Comparison of ENCODE assay signal across 12 cellular contexts in the genomic region with DNA sequence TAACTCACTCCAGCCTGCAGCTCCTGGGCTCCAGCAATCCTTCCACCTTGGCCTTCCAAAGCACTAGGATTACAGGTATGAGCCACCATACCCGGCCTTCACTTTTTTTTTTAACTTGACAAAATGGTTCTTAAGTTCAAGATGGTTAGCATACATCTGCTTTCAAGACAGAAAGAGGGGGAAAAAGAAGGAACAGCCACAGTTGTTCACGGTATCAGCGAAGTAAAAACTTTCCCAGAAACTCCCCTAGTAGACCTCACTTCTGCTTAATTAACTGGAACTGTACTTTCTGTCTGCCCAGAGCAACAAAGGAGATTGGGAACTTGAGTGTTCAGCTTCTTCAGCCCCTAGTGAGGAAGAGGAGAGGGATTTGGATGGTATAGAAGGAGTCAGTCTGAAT.
DNase-seq lines count a peak whose midpoint lies in the region; ATAC-seq, FAIRE-seq and TF ChIP-seq lines count a peak whose summit lies in the region.
"Had no signal": no experiment of that assay in that cellular context is flagged by ENCODE, and none has a peak within 500 bp of the region (broad histone marks: within the 10 kb centered on the region; RNA-seq: fewer than 3 reads in every experiment).

No MANE protein-coding gene starts in this region.

- H3K9ac ChIP-seq in MM.1S (ENCODE audit: low read length) (no peak overlapping the region), GM12878 (ENCODE audit: control insufficient read depth, insufficient read depth, low read length) (peak overlapping the region; percentile 69)

- no peak overlapping the region for H3K27ac Mint-ChIP-seq in naive thymus-derived CD4-positive, alpha-beta T cell

- DNase-seq in Ammon's horn (ENCODE audit: low spot score) (peak; percentile 25), MM.1S (no peak), GM12878 (ENCODE audit: low read depth, low spot score) (no peak), NCI-H526 (lab: John Stamatoyannopoulos, UW) (no peak), DMS153 treated with DMSO at 0.1 percent for 48 hours (lab: John Stamatoyannopoulos, UW; ENCODE audit: unreplicated experiment) (no peak), NCI-H146 treated with DMSO at 0.1 percent for 48 hours (lab: John Stamatoyannopoulos, UW; ENCODE audit: unreplicated experiment) (no peak)
- no peak for DNase-seq in naive thymus-derived CD4-positive, alpha-beta T cell
- DNase-seq: activated CD4-positive, alpha-beta T cell treated with anti-CD3 and anti-CD28 coated beads, Interleukin-2, amount 10 ng/mL, durations not matched to agents 24 days and 14 days; activated naive CD4-positive, alpha-beta T cell treated with anti-CD3 and anti-CD28 coated beads for 36 hours; CD4-positive, CD25-positive, alpha-beta regulatory T cell; NCI-H2029 had no signal

- CTCF ChIA-PET in GM12878 (lab: Yijun Ruan, JAX), result interaction anchor here (0.8 to 3.3 kb wide), 12 partner anchors 8 to 98 kb away, joined by 3 to 21 read pairs (median 5); no protein-coding TSS in a partner anchor
- CTCF ChIA-PET in naive thymus-derived CD4-positive, alpha-beta T cell (lab: Charles Lee), result no interaction called here

- H3K4me1 ChIP-seq in MM.1S (ENCODE audit: low read length) (peaks cover 22% of the 10 kb centered on the region), GM12878 (ENCODE audit: control insufficient read depth, insufficient read depth, low read length) (peaks cover 44% of the 10 kb centered on the region)
- no peaks in the 10 kb centered on the region for H3K4me1 ChIP-seq in naive thymus-derived CD4-positive, alpha-beta T cell (ENCODE audit: control insufficient read depth in 2 of 2, insufficient read depth in 2 of 2, low read length in 2 of 2)

- H3K27ac ChIP-seq in MM.1S (ENCODE audit: low read length) (peak overlapping the region; percentile 74; the same call in 1 of the 2 replicates), GM12878 (ENCODE audit: control insufficient read depth, insufficient read depth) (peak overlapping the region; percentile 92)
- H3K27ac ChIP-seq in naive thymus-derived CD4-positive, alpha-beta T cell (ENCODE audit: low read depth, low read length), result no peak overlapping the region

- H2AFZ ChIP-seq in MM.1S (ENCODE audit: low read length) (no peak overlapping the region), GM12878 (ENCODE audit: control insufficient read depth, low read depth, low read length) (no peak overlapping the region; the same call in 1 of the 2 replicates)

- H3K27me3 ChIP-seq in MM.1S (replicated peaks; ENCODE audit: insufficient read depth, low read length) (no peaks in the 10 kb centered on the region), GM12878 (replicated peaks in 1 of 2; ENCODE audit: control insufficient read depth in 2 of 2, insufficient read depth in 2 of 2, low read length in 1 of 2) (no peaks in the 10 kb centered on the region)
- no peaks in the 10 kb centered on the region for H3K27me3 ChIP-seq in naive thymus-derived CD4-positive, alpha-beta T cell (ENCODE audit: control insufficient read depth in 2 of 2, insufficient read depth in 2 of 2, low read length in 2 of 2)

- TF ChIP-seq RAD21 in GM12878 (IDR thresholded peaks at IDR 0.05; ENCODE audit: insufficient read depth, low read depth, low read length), result peak; percentile 8; the same call in 1 of the 2 replicates

- H3K79me2 ChIP-seq in MM.1S (ENCODE audit: low read length), result no peaks in the 10 kb centered on the region
- no peaks in the 10 kb centered on the region for H3K79me2 ChIP-seq in GM12878 (ENCODE audit: control insufficient read depth, insufficient read depth, low read length)

- BruUV-seq in GM12878 (replicated peaks; lab: Mats Ljungman, UMichigan), result no TSS peak

- H3F3A ChIP-seq in MM.1S (ENCODE audit: insufficient read depth, low read length), result peaks cover 14% of the 10 kb centered on the region

- RAD21 ChIA-PET in GM12878 (lab: Charles Lee; ENCODE audit: unreplicated experiment), result interaction anchor here (1.1 to 6.8 kb wide), 16 partner anchors 8 to 116 kb away, joined by 3 to 85 read pairs (median 6); partner anchors contain the start of gene UGCG

- peaks cover 0 to 15% (median 8%) of the 10 kb centered on the region in 7 donors for H3K4me1 Mint-ChIP-seq in naive thymus-derived CD4-positive, alpha-beta T cell

- no peak for TF ChIP-seq POLR2A in GM12878 (IDR thresholded peaks at IDR 0.05; ENCODE audit: low read depth, low read length)

- H3K9me3 ChIP-seq in MM.1S (replicated peaks; ENCODE audit: insufficient read depth, low read length) (no peaks in the 10 kb centered on the region), GM12878 (replicated peaks; ENCODE audit: control insufficient read depth, insufficient read depth, low read length) (no peaks in the 10 kb centered on the region)
- no peaks in the 10 kb centered on the region for H3K9me3 ChIP-seq in naive thymus-derived CD4-positive, alpha-beta T cell (ENCODE audit: control insufficient read depth in 2 of 3, low read length in 3 of 3)

- ATAC-seq in GM12878 (peak; percentile 47), GM19395 (IDR thresholded peaks at IDR 0.05; ENCODE audit: unreplicated experiment) (no peak)
- peak; percentile 45 for ATAC-seq in naive thymus-derived CD4-positive, alpha-beta T cell

- H3K4me3 Mint-ChIP-seq in naive thymus-derived CD4-positive, alpha-beta T cell, result no peak overlapping the region
- H3K4me3 Mint-ChIP-seq: activated naive CD4-positive, alpha-beta T cell treated with anti-CD3 and anti-CD28 coated beads for 36 hours; CD4-positive, CD25-positive, alpha-beta regulatory T cell had no signal

- H4K20me1 ChIP-seq in MM.1S (ENCODE audit: insufficient read depth, low read length), result no peaks in the 10 kb centered on the region
- no peaks in the 10 kb centered on the region for H4K20me1 ChIP-seq in GM12878 (ENCODE audit: control insufficient read depth, insufficient read depth)

- in situ Hi-C loops in GM12878 (cut with MboI), result loop anchor here (25.0 kb wide), 1 partner anchor 1876 kb away; no protein-coding TSS in a partner anchor

- H3K36me3 ChIP-seq in MM.1S (replicated peaks; ENCODE audit: insufficient read depth, low read length) (no peaks in the 10 kb centered on the region), GM12878 (ENCODE audit: control insufficient read depth in 2 of 2, insufficient read depth in 2 of 2, low read length in 1 of 2) (no peaks in the 10 kb centered on the region)
- no peaks in the 10 kb centered on the region for H3K36me3 ChIP-seq in naive thymus-derived CD4-positive, alpha-beta T cell (ENCODE audit: control insufficient read depth in 2 of 3, insufficient read depth in 3 of 3, low read length in 3 of 3)

- H3K4me2 ChIP-seq in MM.1S (ENCODE audit: low read depth, low read length) (no peak overlapping the region), GM12878 (ENCODE audit: control insufficient read depth, insufficient read depth) (peak overlapping the region; percentile 61; the same call in 1 of the 2 replicates)

- intact Hi-C loops in GM12878 (cut with micrococcal nuclease; ENCODE audit: unreplicated experiment), result loop anchor here (2.0 kb wide), 1 partner anchor 16 kb away; no protein-coding TSS in a partner anchor
- intact Hi-C loops in naive thymus-derived CD4-positive, alpha-beta T cell (cut with micrococcal nuclease), result no loop called here

- POLR2A ChIA-PET in GM12878 (lab: Charles Lee), result interaction anchor here (0.7 to 8.2 kb wide), 11 partner anchors 8 to 92 kb away, joined by 3 to 124 read pairs (median 5); no protein-coding TSS in a partner anchor
- POLR2A ChIA-PET in naive thymus-derived CD4-positive, alpha-beta T cell (lab: Charles Lee), result no interaction called here

- FAIRE-seq in GM12878 (lab: Jason Lieb, UNC), result no peak

- TF ChIP-seq EP300 in GM12878 (IDR thresholded peaks at IDR 0.05; ENCODE audit: borderline replicate concordance in 1 of 2, control insufficient read depth in 1 of 2, low read depth in 2 of 2, low read length in 2 of 2), result no peak; a peak in 1 of 4 replicates

- SMC1A ChIA-PET in GM12878 (lab: Charles Lee; ENCODE audit: uncharacterized antibody, unreplicated experiment), result interaction anchor here (0.6 to 13.8 kb wide), 12 partner anchors 10 to 699 kb away, joined by 3 to 311 read pairs (median 6); no protein-coding TSS in a partner anchor

- no peaks in the 10 kb centered on the region for H3K9me3 Mint-ChIP-seq in naive thymus-derived CD4-positive, alpha-beta T cell
- H3K9me3 Mint-ChIP-seq: activated CD4-positive, alpha-beta T cell treated with anti-CD3 and anti-CD28 coated beads, Interleukin-2, amount 10 ng/mL, durations not matched to agents 24 days and 14 days; activated naive CD4-positive, alpha-beta T cell treated with anti-CD3 and anti-CD28 coated beads for 36 hours had no signal

- H3K9me2 ChIP-seq in MM.1S (replicated peaks; ENCODE audit: insufficient read depth, low read length), result no peaks in the 10 kb centered on the region

- peaks cover 0 to 3% (median 0%) of the 10 kb centered on the region in 5 donors for H3K36me3 Mint-ChIP-seq in naive thymus-derived CD4-positive, alpha-beta T cell
- H3K36me3 Mint-ChIP-seq: CD4-positive, CD25-positive, alpha-beta regulatory T cell had no signal

- 0% methylated on average over 3 of the region's 3 CpGs for WGBS in GM12878 (ENCODE audit: insufficient coverage, insufficient replicate concordance, low lambda C conversion rate, missing lambda C conversion rate)

- H3K4me3 ChIP-seq in MM.1S (ENCODE audit: low read length) (no peak overlapping the region), GM12878 (no peak overlapping the region)
- no peak overlapping the region for H3K4me3 ChIP-seq in naive thymus-derived CD4-positive, alpha-beta T cell (ENCODE audit: low read length)

- no peak for TF ChIP-seq CTCF in MM.1S (IDR thresholded peaks at IDR 0.05; ENCODE audit: low read length)
- TF ChIP-seq CTCF in GM12878 (IDR thresholded peaks at IDR 0.05 in 2 of 3, conservative IDR thresholded peaks at IDR 0.05 in 1 of 3; ENCODE audit: control insufficient read depth in 2 of 3, extremely low read depth in 1 of 3, insufficient read depth in 1 of 3, low read depth in 3 of 3, low read length in 3 of 3), result no peak

- H3K27me3 Mint-ChIP-seq in naive thymus-derived CD4-positive, alpha-beta T cell, result peaks cover 0 to 44% (median 0%) of the 10 kb centered on the region in 5 donors

TF ChIP-seq in GM12878, 131 proteins besides CTCF, POLR2A, EP300 and RAD21 (continues in another document):
- TF ChIP-seq SREBF2 (IDR thresholded peaks at IDR 0.05; ENCODE audit: low read length) (no peak), MYC (IDR thresholded peaks at IDR 0.05; ENCODE audit: insufficient read depth, insufficient read length, insufficient replicate concordance, low read length, severe bottlenecking) (no peak), JUNB (IDR thresholded peaks at IDR 0.05) (peak; percentile 22; the same call in 1 of the 2 replicates), EED (IDR thresholded peaks at IDR 0.05; ENCODE audit: low read depth) (peak; percentile 82), ETV6 (conservative IDR thresholded peaks at IDR 0.05 in 1 of 2, IDR thresholded peaks at IDR 0.05 in 1 of 2; ENCODE audit: borderline replicate concordance in 1 of 2, low read depth in 1 of 2) (peak in 1 of 2 experiments; percentile 30; a peak in 1 of 4 replicates), SPI1 (IDR thresholded peaks at IDR 0.05; ENCODE audit: borderline replicate concordance, insufficient read depth, low read depth, low read length) (peak; percentile 80)
